Comparison of ENCODE assay signal across 8 cellular contexts in genomic region chrX:54921427-54922021, GRCh38. TPM values are rescaled to one million over a fixed set of nuclear protein-coding genes. Genes with fewer than 3 reads are reported as not detected.
DNase-seq lines count a peak whose midpoint lies in the region; ATAC-seq and TF ChIP-seq lines count a peak whose summit lies in the region.

No MANE protein-coding gene starts in this region.

- WGBS in esophagus muscularis mucosa = 36% methylated on average over 29 of the region's 29 CpGs

- H3K4me3 ChIP-seq in esophagus muscularis mucosa = peak overlapping the region; percentile 52 to 62 (median 56)

- TF ChIP-seq EP300 in esophagus muscularis mucosa (IDR thresholded peaks at IDR 0.05) = no peak

- peak; percentile 64 for ATAC-seq in GM21515 (IDR thresholded peaks at IDR 0.05; ENCODE audit: unreplicated experiment)
- no peak for ATAC-seq in HG02970 (IDR thresholded peaks at IDR 0.05; ENCODE audit: low FRiP score, unreplicated experiment)

- no peaks in the 10 kb centered on the region for H3K36me3 ChIP-seq in esophagus muscularis mucosa

- no peaks in the 10 kb centered on the region for H3K9me3 ChIP-seq in esophagus muscularis mucosa

- H3K4me1 ChIP-seq in esophagus muscularis mucosa = peaks cover 0 to 6% (median 2%) of the 10 kb centered on the region in 4 donors

- H3K27me3 ChIP-seq in esophagus muscularis mucosa = no peaks in the 10 kb centered on the region

- H3K27ac ChIP-seq in esophagus muscularis mucosa (replicated peaks in 1 of 4) = peak overlapping the region in 1 of 4 donors; percentile 47

- intact Hi-C loops in esophagus muscularis mucosa (cut with DNase I) = no loop called here

- no peak for TF ChIP-seq POLR2A in esophagus muscularis mucosa (IDR thresholded peaks at IDR 0.05; ENCODE audit: low read depth)

- DNase-seq in AG20443 (ENCODE audit: low spot score) (peak; percentile 91), NCI-H446 treated with DMSO at 0.1 percent for 48 hours (lab: John Stamatoyannopoulos, UW) (peak; percentile 59), activated T-cell treated with anti-CD3 and anti-CD28 coated beads for 4 hours (peak; percentile 25), esophagus muscularis mucosa (ENCODE audit: extremely low spot score) (no peak), myocyte (ENCODE audit: low read depth) (peak; percentile 87)
- peak; percentile 12 to 28 for DNase-seq in stimulated activated CD8-positive, alpha-beta memory T cell treated with anti-CD3 and anti-CD28 coated beads, Interleukin-7, amount 100 ng/mL, for 4 hours (ENCODE audit: low read depth in 2 of 2)

- TF ChIP-seq CTCF in esophagus muscularis mucosa (IDR thresholded peaks at IDR 0.05) = no peak

RNA-seq across cellular contexts. Expression of gene TRO, which starts 0.9 kb away (rescaled TPM):
- total RNA-seq in esophagus muscularis mucosa = 1 to 10 TPM; 3.5 to 7.5 (median 5.0) TPM
- total RNA-seq in myocyte = 66.2 and 78.0 TPM in 2 replicates
- 35.8 TPM for polyA plus RNA-seq in myocyte (2012)
